Comparison of ENCODE assay signal across 8 cellular contexts in genomic region chr22:46079861-46080821, GRCh38.
DNase-seq lines count a peak whose midpoint lies in the region; ATAC-seq and TF ChIP-seq lines count a peak whose summit lies in the region.

No MANE protein-coding gene starts in this region.

- H2BK15ac ChIP-seq in H9 (ENCODE audit: low read depth, low read length), result no peak overlapping the region

- H4K8ac ChIP-seq in H9 (replicated peaks; ENCODE audit: insufficient read length, low read depth, low read length), result no peak overlapping the region

- no peaks in the 10 kb centered on the region for H3K79me1 ChIP-seq in H9 (ENCODE audit: insufficient read depth, low read depth, low read length, poor library complexity, severe bottlenecking)

- no peak overlapping the region; the same call in 1 of the 2 replicates for H3K4ac ChIP-seq in H9 (ENCODE audit: low read depth, low read length)

- 1 to 8% (median 5%) methylated on average over 36 to 57 of the region's 57 CpGs for WGBS in ovary, 3 donors
- no CpG with 5 or more reads among the region's 57 CpGs for WGBS in H9 (ENCODE audit: extremely low coverage, insufficient read length, low lambda C conversion rate)

- H3K23me2 ChIP-seq in H9 (ENCODE audit: insufficient read length, low read depth, low read length, poor library complexity, severe bottlenecking), result no peaks in the 10 kb centered on the region

- TF ChIP-seq CTCF in ovary (IDR thresholded peaks at IDR 0.05) (no peak), H9 (conservative IDR thresholded peaks at IDR 0.05) (no peak)

- H3K27me3 Mint-ChIP-seq in activated CD8-positive, alpha-beta memory T cell treated with anti-CD3 and anti-CD28 coated beads, Interleukin-2, amount 10 ng/mL, durations not matched to agents 7 days and 5 days, result no peaks in the 10 kb centered on the region
- peaks cover 4% of the 10 kb centered on the region; the same call in 1 of the 2 replicates for H3K27me3 Mint-ChIP-seq in H9 (ENCODE audit: low read depth)

- H3K36me3 ChIP-seq in ovary, result no peaks in the 10 kb centered on the region

- H3K9ac ChIP-seq in H9 (ENCODE audit: extremely low read depth, insufficient read length, low read length), result no peak overlapping the region

- H3K56ac ChIP-seq in H9 (ENCODE audit: insufficient read length, low read depth, low read length), result no peak overlapping the region

- TF ChIP-seq POLR2A in ovary (IDR thresholded peaks at IDR 0.05), result no peak

- no peaks in the 10 kb centered on the region for H3K9me3 Mint-ChIP-seq in activated CD8-positive, alpha-beta memory T cell treated with anti-CD3 and anti-CD28 coated beads, Interleukin-2, amount 10 ng/mL, durations not matched to agents 7 days and 5 days (ENCODE audit: low read depth)
- no peaks in the 10 kb centered on the region for H3K9me3 Mint-ChIP-seq in H9

- H2BK12ac ChIP-seq in H9 (ENCODE audit: insufficient read length, low read depth, low read length), result no peak overlapping the region

- no peak overlapping the region for H4K91ac ChIP-seq in H9 (ENCODE audit: insufficient read length, low read depth, low read length)

- H3K4me1 ChIP-seq in ovary (ENCODE audit: insufficient read depth) (peaks cover 14% of the 10 kb centered on the region), H9 (ENCODE audit: insufficient read depth, low read length) (peaks cover 14% of the 10 kb centered on the region)

- peaks cover 3% of the 10 kb centered on the region for H3K4me1 Mint-ChIP-seq in activated CD8-positive, alpha-beta memory T cell treated with anti-CD3 and anti-CD28 coated beads, Interleukin-2, amount 10 ng/mL, durations not matched to agents 7 days and 5 days
- H3K4me1 Mint-ChIP-seq in H9, result peaks cover 13 to 29% of the 10 kb centered on the region in 2 experiments

- no peaks in the 10 kb centered on the region for H3K27me3 ChIP-seq in ovary
- no peaks in the 10 kb centered on the region for H3K27me3 ChIP-seq in H9 (ENCODE audit: insufficient read depth, low read length)

- no peak overlapping the region for H3K14ac ChIP-seq in H9 (ENCODE audit: insufficient read depth, low read length)

- H2BK20ac ChIP-seq in H9 (ENCODE audit: low read depth, low read length, poor library complexity, severe bottlenecking), result no peak overlapping the region

- H3K4me3 ChIP-seq in ovary, result peak overlapping the region; percentile 78

- intact Hi-C loops in ovary (cut with DNase I), result loop anchor here in 1 of 4 donors (10.0 kb wide), 1 partner anchor 65 kb away; no protein-coding TSS in a partner anchor

- H3K27ac ChIP-seq in ovary (peak overlapping the region; percentile 94 to 98), H9 (ENCODE audit: insufficient read length, low read depth, low read length) (no peak overlapping the region)

- DNase-seq in COR-L47 (lab: John Stamatoyannopoulos, UW) (peak; percentile 83), NOMO-1 treated with DMSO at 0.1 percent for 48 hours (lab: John Stamatoyannopoulos, UW; ENCODE audit: unreplicated experiment) (peak; percentile 94), ovary (peak in 4 of 5 donors; percentile 67 to 81 (median 75)), H9 (no peak)
- DNase-seq in activated CD8-positive, alpha-beta memory T cell treated with anti-CD3 and anti-CD28 coated beads, Interleukin-2, amount 10 ng/mL, durations not matched to agents 7 days and 5 days, result no peak

- H3K4me2 ChIP-seq in H9 (ENCODE audit: insufficient read depth, insufficient read length, low read length), result no peak overlapping the region

- H4K20me1 ChIP-seq in H9 (ENCODE audit: control insufficient read depth, insufficient read depth, insufficient read length), result no peaks in the 10 kb centered on the region

- no peaks in the 10 kb centered on the region for H3K36me3 Mint-ChIP-seq in activated CD8-positive, alpha-beta memory T cell treated with anti-CD3 and anti-CD28 coated beads, Interleukin-2, amount 10 ng/mL, durations not matched to agents 7 days and 5 days
- no peaks in the 10 kb centered on the region for H3K36me3 Mint-ChIP-seq in H9 (ENCODE audit: insufficient read depth in 1 of 3, low read depth in 3 of 3)

- no peak overlapping the region for H3K27ac Mint-ChIP-seq in activated CD8-positive, alpha-beta memory T cell treated with anti-CD3 and anti-CD28 coated beads, Interleukin-2, amount 10 ng/mL, durations not matched to agents 7 days and 5 days
- no peak overlapping the region for H3K27ac Mint-ChIP-seq in H9

- no peak overlapping the region for H2AK5ac ChIP-seq in H9 (ENCODE audit: insufficient read length, low read length)

- H2BK5ac ChIP-seq in H9 (ENCODE audit: insufficient read length, low read length), result no peak overlapping the region

- peaks cover 20% of the 10 kb centered on the region; the same call in 1 of the 2 replicates for H3K79me2 ChIP-seq in H9 (ENCODE audit: insufficient read depth, low read length)

- no peak overlapping the region for H2BK120ac ChIP-seq in H9 (ENCODE audit: low read depth, low read length, poor library complexity, severe bottlenecking)

- ATAC-seq in esophagus mucosa (peak; percentile 41), HG03432 (IDR thresholded peaks at IDR 0.05; ENCODE audit: unreplicated experiment) (no peak), HG03139 (IDR thresholded peaks at IDR 0.05; ENCODE audit: unreplicated experiment) (no peak)
- ATAC-seq in activated CD8-positive, alpha-beta memory T cell treated with anti-CD3 and anti-CD28 coated beads, Interleukin-2, amount 10 ng/mL, durations not matched to agents 7 days and 5 days, result no peak

- no peak overlapping the region for H3K18ac ChIP-seq in H9 (ENCODE audit: insufficient read length, low read depth, low read length)

- no peak overlapping the region for H4K5ac ChIP-seq in H9 (ENCODE audit: insufficient read length, low read depth, low read length)

- H2AFZ ChIP-seq in H9 (ENCODE audit: low read length), result no peak overlapping the region

- no peak for TF ChIP-seq EP300 in ovary (IDR thresholded peaks at IDR 0.05)

- CTCF ChIA-PET in activated CD8-positive, alpha-beta memory T cell treated with anti-CD3 and anti-CD28 coated beads, Interleukin-2, amount 10 ng/mL, durations not matched to agents 7 days and 5 days (lab: Charles Lee), result interaction anchor here (1.6 kb wide), 1 partner anchor 74 kb away, joined by 5 read pairs; no protein-coding TSS in a partner anchor

- H3K23ac ChIP-seq in H9 (ENCODE audit: insufficient read length, low read depth, low read length), result no peak overlapping the region

- no peak overlapping the region for H3T11ph ChIP-seq in H9 (ENCODE audit: low read length)

- H3K9me3 ChIP-seq in ovary (no peaks in the 10 kb centered on the region), H9 (ENCODE audit: control insufficient read depth, low read depth, low read length) (no peaks in the 10 kb centered on the region)

- H3K4me3 Mint-ChIP-seq in activated CD8-positive, alpha-beta memory T cell treated with anti-CD3 and anti-CD28 coated beads, Interleukin-2, amount 10 ng/mL, durations not matched to agents 7 days and 5 days, result no peak overlapping the region
- no peak overlapping the region for H3K4me3 Mint-ChIP-seq in H9

Comparison
In these comparisons a context has a peak if more than half of its experiments do, and no peak if none do; other contexts are left out.
1. DNase-seq: peak in COR-L47 (single experiment), NOMO-1 treated with DMSO at 0.1 percent for 48 hours (single experiment) and ovary (4 of 5); none in activated CD8-positive, alpha-beta memory T cell treated with anti-CD3 and anti-CD28 coated beads, Interleukin-2, amount 10 ng/mL, durations not matched to agents 7 days and 5 days (single experiment) and H9 (single experiment).